8 cellular contexts compared by ENCODE assay signal in the genomic region with DNA sequence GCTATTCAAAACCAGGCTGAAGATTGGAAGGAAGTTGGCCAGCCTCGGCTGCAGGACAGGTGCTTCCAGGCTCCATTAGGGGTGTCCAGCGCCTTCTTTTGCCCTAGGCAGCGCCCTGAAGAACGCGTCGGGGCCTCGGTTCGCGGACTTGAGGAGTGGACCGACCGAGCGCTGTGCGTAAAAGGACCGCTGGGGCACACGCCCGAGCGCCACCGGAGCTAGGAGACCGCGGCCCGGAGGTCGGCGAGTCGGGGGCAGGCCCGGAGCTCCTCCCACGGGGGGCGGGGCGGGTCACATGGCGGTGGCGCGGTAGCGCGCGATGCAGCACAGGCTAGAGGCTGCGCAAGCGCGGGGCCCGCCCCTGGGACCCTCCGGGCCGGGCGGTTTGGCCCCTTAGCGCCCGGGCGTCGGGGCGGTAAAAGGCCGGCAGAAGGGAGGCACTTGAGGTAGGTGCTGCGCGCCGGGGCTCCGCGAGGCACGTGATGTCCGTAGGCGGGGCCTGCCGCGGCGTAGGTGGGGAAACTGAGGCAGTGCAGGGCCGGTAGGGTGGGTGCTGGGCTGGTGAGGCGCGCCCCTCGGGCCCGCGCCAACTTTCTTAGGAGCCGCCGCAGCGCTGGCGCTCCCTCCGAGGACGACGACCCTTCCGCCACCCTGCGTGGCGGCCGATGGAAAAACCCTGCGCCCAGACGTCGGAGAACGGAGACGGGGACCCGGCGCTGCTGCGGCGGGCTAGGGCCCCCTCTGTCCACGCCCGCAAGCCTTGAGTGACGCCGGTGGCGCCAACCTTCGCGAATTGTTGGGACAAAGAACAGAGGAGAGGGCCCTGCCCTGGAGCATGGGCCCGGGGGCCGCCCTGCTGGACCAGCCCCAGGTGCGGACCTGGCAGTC. TPM values are rescaled to one million over a fixed set of nuclear protein-coding genes. Genes with fewer than 3 reads are reported as not detected.
DNase-seq lines count a peak whose midpoint lies in the region; ATAC-seq and TF ChIP-seq lines count a peak whose summit lies in the region.

A gene with protein sequence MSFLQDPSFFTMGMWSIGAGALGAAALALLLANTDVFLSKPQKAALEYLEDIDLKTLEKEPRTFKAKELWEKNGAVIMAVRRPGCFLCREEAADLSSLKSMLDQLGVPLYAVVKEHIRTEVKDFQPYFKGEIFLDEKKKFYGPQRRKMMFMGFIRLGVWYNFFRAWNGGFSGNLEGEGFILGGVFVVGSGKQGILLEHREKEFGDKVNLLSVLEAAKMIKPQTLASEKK (plus strand): TSS at position 354 of the 888 bp plus-strand sequence. CDS start 11,917 bp downstream, outside the sequence.

- POLR2A ChIA-PET in BJ (lab: Charles Lee), result no interaction called here

- H3K27me3 ChIP-seq in BJ (ENCODE audit: control insufficient read depth, insufficient read depth, low read length), result peaks cover 2% of the 10 kb centered on the region; the same call in 1 of the 2 replicates
- no peaks in the 10 kb centered on the region for H3K27me3 ChIP-seq in muscle layer of duodenum (ENCODE audit: low read depth, low read length)

- peaks cover 6 to 46% of the 10 kb centered on the region in 2 donors for H3K4me1 ChIP-seq in muscle layer of duodenum (ENCODE audit: control insufficient read depth in 1 of 2, insufficient read depth in 2 of 2, low read length in 2 of 2)

- TF ChIP-seq CTCF in BJ (IDR thresholded peaks at IDR 0.05; ENCODE audit: insufficient read depth, low read depth, low read length) (no peak), epithelial cell of proximal tubule (conservative IDR thresholded peaks at IDR 0.05; ENCODE audit: low read depth, low read length) (no peak)

- CTCF ChIA-PET in BJ (lab: Yijun Ruan, JAX), result interaction anchor here (1.4 kb wide), 1 partner anchor 12 kb away, joined by 4 read pairs; no protein-coding TSS in a partner anchor

- H3K4me3 ChIP-seq in BJ (ENCODE audit: low read depth, low read length), result peak within 1 kb of the TSS; percentile 42
- peak within 1 kb of the TSS; percentile 90 for H3K4me3 ChIP-seq in epithelial cell of proximal tubule (ENCODE audit: low read depth, low read length)
- H3K4me3 ChIP-seq in muscle layer of duodenum (ENCODE audit: low read depth in 1 of 2, low read length in 2 of 2), result peak within 1 kb of the TSS; percentile 81 to 89

- no peaks in the 10 kb centered on the region for H3K9me3 ChIP-seq in muscle layer of duodenum (ENCODE audit: control insufficient read depth in 1 of 2, low read length in 2 of 2)

- H3K36me3 ChIP-seq in BJ (ENCODE audit: control insufficient read depth, insufficient read depth, low read length), result no peaks in the 10 kb centered on the region
- no peaks in the 10 kb centered on the region for H3K36me3 ChIP-seq in muscle layer of duodenum (ENCODE audit: control insufficient read depth in 1 of 2, insufficient read depth in 2 of 2, low read length in 2 of 2)

- ATAC-seq in GM19043 (IDR thresholded peaks at IDR 0.05; ENCODE audit: low read depth, unreplicated experiment) (peak; percentile 91), HG03342 (IDR thresholded peaks at IDR 0.05; ENCODE audit: unreplicated experiment) (peak; percentile 96)

- DNase-seq in BJ (ENCODE audit: low read depth), result no peak
- DNase-seq in NOMO-1 (lab: John Stamatoyannopoulos, UW; ENCODE audit: unreplicated experiment in 2 of 2), result peak; percentile 57 to 83
- DNase-seq in activated T-cell treated with anti-CD3 and anti-CD28 coated beads, Interleukin-2, amount 50 U/mL, for 1 hour, result peak; percentile 83
- no peak for DNase-seq in epithelial cell of proximal tubule (ENCODE audit: low read depth)
- DNase-seq in stimulated activated CD8-positive, alpha-beta memory T cell treated with anti-CD3 and anti-CD28 coated beads, Interleukin-7, amount 100 ng/mL, for 24 hours (ENCODE audit: low read depth), result peak; percentile 69

- peak within 1 kb of the TSS; percentile 72 for H3K27ac ChIP-seq in muscle layer of duodenum (ENCODE audit: low read length)

RNA-seq across cellular contexts. Expression of the gene that starts here (rescaled TPM):
- 1.0 and 1.3 TPM in 2 replicates for polyA plus RNA-seq in BJ (2011; rRNA removed)
- polyA minus RNA-seq in BJ (2011; rRNA and poly(A)+ RNA removed), result 0.21 and 0.33 TPM in 2 replicates
- total RNA-seq in epithelial cell of proximal tubule, result 50.5 and 52.0 TPM in 2 replicates

Comparison
In these comparisons a context has a peak if more than half of its experiments do, and no peak if none do; other contexts are left out.
1. DNase-seq: peak in NOMO-1 (2 of 2), activated T-cell treated with anti-CD3 and anti-CD28 coated beads, Interleukin-2, amount 50 U/mL, for 1 hour (single experiment) and stimulated activated CD8-positive, alpha-beta memory T cell treated with anti-CD3 and anti-CD28 coated beads, Interleukin-7, amount 100 ng/mL, for 24 hours (single experiment); none in BJ (single experiment) and epithelial cell of proximal tubule (single experiment).
2. Peak in every context shown above with its lines, with median percentiles within 50 percentile points of each other: H3K4me3 ChIP-seq.